1 cellular context compared by ENCODE assay signal in the genomic region with DNA sequence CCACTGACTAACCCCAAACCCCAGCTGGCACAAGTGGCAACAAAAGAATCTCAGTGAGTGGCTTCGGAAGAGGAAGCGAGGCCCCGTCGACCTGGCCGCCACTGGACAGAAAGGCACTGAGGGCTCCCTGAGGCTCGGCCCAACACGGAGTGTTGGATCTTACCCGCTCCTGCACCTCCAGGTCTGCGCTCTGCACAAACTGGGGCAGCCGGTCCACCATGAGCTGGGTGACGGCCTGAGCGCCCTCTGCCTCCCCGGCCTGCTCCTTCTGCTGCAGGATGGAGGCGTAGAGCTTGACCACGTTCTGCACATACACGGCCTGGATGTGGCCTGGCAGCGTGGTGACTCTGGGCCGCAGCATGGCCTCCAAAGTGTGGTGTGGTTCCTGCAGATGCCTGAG.
TF ChIP-seq lines count a peak whose summit lies in the region.

No MANE protein-coding gene starts in this region.

TF ChIP-seq in HepG2, 621 proteins besides CTCF, POLR2A, EP300 and RAD21:
- TF ChIP-seq AGO2 (optimal IDR thresholded peaks at IDR 0.05; ENCODE audit: low read depth, low read length) (peak; percentile 75), ZNF343 (CRISPR knock-in tag; IDR thresholded peaks at IDR 0.05) (no peak)
TF ChIP-seq in HepG2: peak in this region for 1.
